21 cellular contexts compared by ENCODE assay signal in the genomic region with DNA sequence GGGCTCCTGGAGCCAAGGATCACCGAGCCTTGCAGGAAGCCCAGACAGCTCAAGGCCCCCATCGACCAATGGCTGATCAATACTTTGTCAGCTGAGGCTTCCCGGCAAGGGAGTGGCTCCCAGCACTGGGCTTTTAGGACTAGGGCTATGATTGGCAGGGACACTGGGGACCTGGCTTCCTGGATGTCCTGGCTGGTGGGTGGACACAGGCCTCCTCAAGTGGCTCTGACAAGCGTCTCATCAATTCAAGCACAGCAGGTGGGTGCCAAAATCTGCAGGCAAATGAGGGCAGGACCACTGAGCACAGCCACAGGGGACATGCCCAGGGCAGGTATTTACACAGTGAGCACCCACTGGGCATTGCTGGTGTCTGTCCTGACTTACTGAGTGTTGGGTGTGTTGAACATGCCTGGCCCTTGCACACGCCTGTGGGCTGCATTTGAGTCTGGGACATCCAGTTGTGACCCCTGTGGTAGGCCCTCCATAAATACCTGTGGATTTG.
"Had no signal": no experiment of that assay in that cellular context is flagged by ENCODE, and none has a peak within 500 bp of the region (broad histone marks: within the 10 kb centered on the region; RNA-seq: fewer than 3 reads in every experiment).

No MANE protein-coding gene starts in this region.

- H2AFZ ChIP-seq: parathyroid adenoma had no signal

- H3K9me3 ChIP-seq: heart left ventricle, mucosa of descending colon, prostate gland, spleen, tibial artery, upper lobe of left lung had no signal

- H3K27me3 ChIP-seq: upper lobe of left lung had no signal

- ATAC-seq: heart left ventricle; mucosa of descending colon; natural killer cell; sciatic nerve; stimulated activated memory B cell treated with anti-CD40 and anti-IgM and Interleukin-4, amounts not matched to agents 10 μg/mL and 1 μg/mL and 100 μg/mL, for 72 hours had no signal

- H3K4me1 ChIP-seq: parathyroid adenoma, prostate gland, spleen, tibial artery, upper lobe of left lung had no signal

- H3K27me3 Mint-ChIP-seq: dendritic cell treated with granulocyte-macrophage colony-stimulating factor and Interleukin-4, amounts not matched to agents 40 ng/mL and 50 ng/mL, for 4 days; stimulated activated memory B cell treated with anti-CD40 and anti-IgM and Interleukin-4, amounts not matched to agents 10 μg/mL and 1 μg/mL and 100 μg/mL, for 72 hours; stimulated activated naive CD8-positive, alpha-beta T cell treated with anti-CD3 and anti-CD28 coated beads, Interleukin-15, Interleukin-2, amounts not matched to agents 100 ng/mL and 50 ng/mL, for 24 hours had no signal

- H3K4me3 ChIP-seq: heart left ventricle, mucosa of descending colon, prostate gland, spleen, tibial artery, upper lobe of left lung had no signal

- H3K36me3 ChIP-seq: heart left ventricle, prostate gland, spleen, tibial artery, upper lobe of left lung had no signal

- H3K27ac ChIP-seq: heart left ventricle, parathyroid adenoma, prostate gland, spleen, tibial artery, upper lobe of left lung had no signal

- H3K4me3 Mint-ChIP-seq: dendritic cell treated with granulocyte-macrophage colony-stimulating factor and Interleukin-4, amounts not matched to agents 40 ng/mL and 50 ng/mL, for 4 days; natural killer cell; stimulated activated memory B cell treated with anti-CD40 and anti-IgM and Interleukin-4, amounts not matched to agents 10 μg/mL and 1 μg/mL and 100 μg/mL, for 72 hours; stimulated activated naive CD8-positive, alpha-beta T cell treated with anti-CD3 and anti-CD28 coated beads, Interleukin-15, Interleukin-2, amounts not matched to agents 100 ng/mL and 50 ng/mL, for 24 hours had no signal

- FAIRE-seq: colon had no signal

- H3K4me1 Mint-ChIP-seq: natural killer cell; stimulated activated memory B cell treated with anti-CD40 and anti-IgM and Interleukin-4, amounts not matched to agents 10 μg/mL and 1 μg/mL and 100 μg/mL, for 72 hours had no signal

- H3K9me3 Mint-ChIP-seq: dendritic cell treated with granulocyte-macrophage colony-stimulating factor and Interleukin-4, amounts not matched to agents 40 ng/mL and 50 ng/mL, for 4 days; natural killer cell; stimulated activated memory B cell treated with anti-CD40 and anti-IgM and Interleukin-4, amounts not matched to agents 10 μg/mL and 1 μg/mL and 100 μg/mL, for 72 hours; stimulated activated naive CD8-positive, alpha-beta T cell treated with anti-CD3 and anti-CD28 coated beads, Interleukin-15, Interleukin-2, amounts not matched to agents 100 ng/mL and 50 ng/mL, for 24 hours had no signal

- H3K36me3 Mint-ChIP-seq: natural killer cell; stimulated activated memory B cell treated with anti-CD40 and anti-IgM and Interleukin-4, amounts not matched to agents 10 μg/mL and 1 μg/mL and 100 μg/mL, for 72 hours had no signal

- H3K79me2 ChIP-seq: parathyroid adenoma had no signal

- DNase-seq: cerebellar nuclear complex; effector CD4-positive, alpha-beta T cell; foreskin melanocyte; hippocampal formation; mammary epithelial cell; mucosa of descending colon; natural killer cell; spleen; stimulated activated CD4-positive, alpha-beta T cell treated with anti-CD3 and anti-CD28 coated beads, Interleukin-15, amount 100 ng/mL, for 24 hours; stimulated activated CD4-positive, alpha-beta T cell treated with anti-CD3 and anti-CD28 coated beads, Interleukin-1b, Interleukin-23, amount 100 ng/mL, for 48 hours; stimulated activated CD4-positive, alpha-beta T cell treated with anti-CD3 and anti-CD28 coated beads, Interleukin-4, amount 100 ng/mL, for 24 hours; tibial artery; upper lobe of left lung had no signal

- H3K27ac Mint-ChIP-seq: dendritic cell treated with granulocyte-macrophage colony-stimulating factor and Interleukin-4, amounts not matched to agents 40 ng/mL and 50 ng/mL, for 4 days; natural killer cell; stimulated activated memory B cell treated with anti-CD40 and anti-IgM and Interleukin-4, amounts not matched to agents 10 μg/mL and 1 μg/mL and 100 μg/mL, for 72 hours; stimulated activated naive CD8-positive, alpha-beta T cell treated with anti-CD3 and anti-CD28 coated beads, Interleukin-15, Interleukin-2, amounts not matched to agents 100 ng/mL and 50 ng/mL, for 24 hours had no signal

- H3K9ac ChIP-seq: parathyroid adenoma had no signal
